In the genomic region with DNA sequence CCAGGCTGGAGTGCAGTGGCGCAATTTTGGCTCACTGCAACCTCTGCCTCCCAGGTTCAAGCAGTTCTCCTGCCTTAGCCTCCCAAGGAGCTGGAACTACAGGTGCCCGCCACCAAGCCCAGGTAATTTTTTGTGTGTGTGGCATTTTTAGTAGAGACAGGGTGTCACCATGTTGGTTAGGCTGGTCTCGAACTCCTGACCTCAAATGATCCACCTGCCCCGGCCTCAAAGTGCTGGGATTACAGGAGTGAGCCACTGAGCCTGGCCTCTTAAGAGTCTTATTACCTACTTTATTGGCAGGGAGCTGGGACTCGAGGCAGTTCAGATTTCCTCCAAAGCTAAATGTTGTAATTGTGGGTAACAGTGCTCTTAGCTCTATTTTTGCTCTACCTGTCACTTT, we compare ENCODE assay signal across 38 cellular contexts.
"Had no signal": no experiment of that assay in that cellular context is flagged by ENCODE, and none has a peak within 500 bp of the region (broad histone marks: within the 10 kb centered on the region; RNA-seq: fewer than 3 reads in every experiment).

No MANE protein-coding gene starts in this region.

- H3K4me3 ChIP-seq: ascending aorta, cardiac muscle cell had no signal

- H3K36me3 ChIP-seq: ascending aorta, cardiac muscle cell had no signal

- H3K27ac Mint-ChIP-seq: activated CD4-positive, alpha-beta memory T cell treated with anti-CD3 and anti-CD28 coated beads, Interleukin-2, amount 10 ng/mL, durations not matched to agents 7 days and 5 days; activated CD4-positive, alpha-beta T cell treated with anti-CD3 and anti-CD28 coated beads for 36 hours; activated CD4-positive, alpha-beta T cell treated with anti-CD3 and anti-CD28 coated beads, Interleukin-2, amount 10 ng/mL, durations not matched to agents 7 days and 5 days; activated CD8-positive, alpha-beta memory T cell treated with anti-CD3 and anti-CD28 coated beads, Interleukin-2, amount 10 ng/mL, durations not matched to agents 7 days and 5 days; activated CD8-positive, alpha-beta T cell treated with anti-CD3 and anti-CD28 coated beads, Interleukin-2, amount 10 ng/mL, durations not matched to agents 7 days and 5 days; activated naive CD4-positive, alpha-beta T cell treated with anti-CD3 and anti-CD28 coated beads, Interleukin-2, amount 10 ng/mL, durations not matched to agents 7 days and 5 days; activated naive CD4-positive, alpha-beta T cell treated with anti-CD3 and anti-CD28 coated beads, Interleukin-2, amount 50 U/mL, for 24 hours; activated naive CD8-positive, alpha-beta T cell; activated naive CD8-positive, alpha-beta T cell treated with anti-CD3 and anti-CD28 coated beads, Interleukin-2, amount 10 ng/mL, durations not matched to agents 7 days and 5 days; activated naive CD8-positive, alpha-beta T cell treated with anti-CD3 and anti-CD28 coated beads, Interleukin-2, amount 50 U/mL, for 24 hours; activated T-cell treated with anti-CD3 and anti-CD28 coated beads, Interleukin-2, amount 50 U/mL, for 24 hours; activated T-helper 2 cell treated with anti-CD3 and anti-CD28 coated beads, Interferon-gamma antibody, Interleukin-2, Interleukin-4, amounts not matched to agents 10 μg/mL and 5 μg/mL and 100 μg/mL, durations not matched to agents 14 hours and 24 hours and 36 hours; brain; T-helper 1 cell treated with Interleukin-12 subunit alpha and Interleukin-12 subunit beta and Interleukin-4 antibody, amounts not matched to agents 30 μg/mL and 1 μg/mL, for 36 hours; T-helper 2 cell treated with Interferon-gamma antibody and Interleukin-4, amounts not matched to agents 5 μg/mL and 100 μg/mL, for 36 hours; WTC11 had no signal

- ATAC-seq: activated CD4-positive, CD25-positive, alpha-beta regulatory T cell treated with anti-CD3 and anti-CD28 coated beads, Interleukin-2, amount 50 U/mL, for 24 hours; activated CD8-positive, alpha-beta memory T cell treated with anti-CD3 and anti-CD28 coated beads, Interleukin-2, amount 10 ng/mL, durations not matched to agents 7 days and 5 days; activated CD8-positive, alpha-beta T cell treated with anti-CD3 and anti-CD28 coated beads, Interleukin-2, amount 10 ng/mL, durations not matched to agents 7 days and 5 days; WTC11 had no signal

- H3K9me3 ChIP-seq: ascending aorta had no signal

- DNase-seq: activated CD4-positive, alpha-beta memory T cell treated with anti-CD3 and anti-CD28 coated beads, Interleukin-2, amount 10 ng/mL, durations not matched to agents 7 days and 5 days; activated CD4-positive, alpha-beta T cell treated with anti-CD3 and anti-CD28 coated beads for 1 hour; activated CD4-positive, alpha-beta T cell treated with anti-CD3 and anti-CD28 coated beads for 36 hours; activated CD4-positive, alpha-beta T cell treated with anti-CD3 and anti-CD28 coated beads for 48 hours; activated CD4-positive, alpha-beta T cell treated with anti-CD3 and anti-CD28 coated beads, Interleukin-2, amount 10 ng/mL, durations not matched to agents 7 days and 5 days; activated CD4-positive, alpha-beta T cell treated with anti-CD3 and anti-CD28 coated beads, Interleukin-2, amount 50 U/mL, for 48 hours; activated CD4-positive, CD25-positive, alpha-beta regulatory T cell; activated CD8-positive, alpha-beta memory T cell treated with anti-CD3 and anti-CD28 coated beads for 24 hours; activated CD8-positive, alpha-beta memory T cell treated with anti-CD3 and anti-CD28 coated beads, Interleukin-2, amount 10 ng/mL, durations not matched to agents 7 days and 5 days; activated CD8-positive, alpha-beta memory T cell treated with anti-CD3 and anti-CD28 coated beads, Interleukin-2, amount 50 U/mL, for 48 hours; activated CD8-positive, alpha-beta T cell treated with anti-CD3 and anti-CD28 coated beads, Interleukin-2, amount 10 ng/mL, durations not matched to agents 7 days and 5 days; activated effector memory CD4-positive, alpha-beta T cell treated with Interleukin-2 at 50 U/mL for 16 hours; activated gamma-delta T cell; activated naive CD4-positive, alpha-beta T cell treated with anti-CD3 and anti-CD28 coated beads, Interleukin-2, amount 10 ng/mL, durations not matched to agents 7 days and 5 days; activated naive CD4-positive, alpha-beta T cell treated with Interleukin-2 at 50 U/mL for 16 hours; activated naive CD8-positive, alpha-beta T cell treated with anti-CD3 and anti-CD28 coated beads, Interleukin-2, amount 10 ng/mL, durations not matched to agents 7 days and 5 days; activated naive CD8-positive, alpha-beta T cell treated with anti-CD3 and anti-CD28 coated beads, Interleukin-2, amount 50 U/mL, for 24 hours; activated T-cell treated with anti-CD3 and anti-CD28 coated beads, Interleukin-2, amount 50 U/mL, for 24 hours; activated T-cell treated with anti-CD3 and anti-CD28 coated beads, Interleukin-2, amount 50 U/mL, for 48 hours; amygdala; anterior cingulate cortex; caudate nucleus; cerebellar nuclear complex; T-helper 1 cell; T-helper 2 cell; T-helper 9 cell had no signal

- H3K27ac ChIP-seq: ascending aorta, cardiac muscle cell, VCaP had no signal

- H3K9me3 Mint-ChIP-seq: activated CD4-positive, alpha-beta memory T cell treated with anti-CD3 and anti-CD28 coated beads, Interleukin-2, amount 10 ng/mL, durations not matched to agents 7 days and 5 days; activated CD4-positive, alpha-beta T cell treated with anti-CD3 and anti-CD28 coated beads, Interleukin-2, amount 10 ng/mL, durations not matched to agents 7 days and 5 days; activated naive CD4-positive, alpha-beta T cell treated with anti-CD3 and anti-CD28 coated beads, Interleukin-2, amount 10 ng/mL, durations not matched to agents 7 days and 5 days; activated naive CD4-positive, alpha-beta T cell treated with anti-CD3 and anti-CD28 coated beads, Interleukin-2, amount 50 U/mL, for 24 hours; activated naive CD8-positive, alpha-beta T cell treated with anti-CD3 and anti-CD28 coated beads, Interleukin-2, amount 10 ng/mL, durations not matched to agents 7 days and 5 days; activated naive CD8-positive, alpha-beta T cell treated with anti-CD3 and anti-CD28 coated beads, Interleukin-2, amount 50 U/mL, for 24 hours; activated T-cell treated with anti-CD3 and anti-CD28 coated beads, Interleukin-2, amount 50 U/mL, for 24 hours; activated T-helper 2 cell treated with anti-CD3 and anti-CD28 coated beads, Interferon-gamma antibody, Interleukin-2, Interleukin-4, amounts not matched to agents 10 μg/mL and 5 μg/mL and 100 μg/mL, durations not matched to agents 14 hours and 24 hours and 36 hours; central memory CD8-positive, alpha-beta T cell; T-helper 1 cell treated with Interleukin-12 subunit alpha and Interleukin-12 subunit beta and Interleukin-4 antibody, amounts not matched to agents 30 μg/mL and 1 μg/mL, for 36 hours; T-helper 2 cell treated with Interferon-gamma antibody and Interleukin-4, amounts not matched to agents 5 μg/mL and 100 μg/mL, for 36 hours; WTC11 had no signal

- H3K27me3 Mint-ChIP-seq: activated CD4-positive, alpha-beta memory T cell treated with anti-CD3 and anti-CD28 coated beads, Interleukin-2, amount 10 ng/mL, durations not matched to agents 7 days and 5 days; activated CD4-positive, alpha-beta T cell treated with anti-CD3 and anti-CD28 coated beads for 36 hours; activated CD4-positive, alpha-beta T cell treated with anti-CD3 and anti-CD28 coated beads, Interleukin-2, amount 10 ng/mL, durations not matched to agents 7 days and 5 days; activated CD8-positive, alpha-beta memory T cell treated with anti-CD3 and anti-CD28 coated beads, Interleukin-2, amount 10 ng/mL, durations not matched to agents 7 days and 5 days; activated naive CD4-positive, alpha-beta T cell treated with anti-CD3 and anti-CD28 coated beads, Interleukin-2, amount 10 ng/mL, durations not matched to agents 7 days and 5 days; activated naive CD4-positive, alpha-beta T cell treated with anti-CD3 and anti-CD28 coated beads, Interleukin-2, amount 50 U/mL, for 24 hours; activated naive CD8-positive, alpha-beta T cell; activated naive CD8-positive, alpha-beta T cell treated with anti-CD3 and anti-CD28 coated beads, Interleukin-2, amount 10 ng/mL, durations not matched to agents 7 days and 5 days; activated naive CD8-positive, alpha-beta T cell treated with anti-CD3 and anti-CD28 coated beads, Interleukin-2, amount 50 U/mL, for 24 hours; activated T-cell treated with anti-CD3 and anti-CD28 coated beads, Interleukin-2, amount 50 U/mL, for 24 hours; brain; central memory CD8-positive, alpha-beta T cell had no signal

- H3K4me3 Mint-ChIP-seq: activated CD4-positive, alpha-beta memory T cell treated with anti-CD3 and anti-CD28 coated beads, Interleukin-2, amount 10 ng/mL, durations not matched to agents 7 days and 5 days; activated CD4-positive, alpha-beta T cell treated with anti-CD3 and anti-CD28 coated beads for 36 hours; activated CD4-positive, alpha-beta T cell treated with anti-CD3 and anti-CD28 coated beads, Interleukin-2, amount 10 ng/mL, durations not matched to agents 7 days and 5 days; activated CD8-positive, alpha-beta memory T cell treated with anti-CD3 and anti-CD28 coated beads, Interleukin-2, amount 10 ng/mL, durations not matched to agents 7 days and 5 days; activated CD8-positive, alpha-beta T cell treated with anti-CD3 and anti-CD28 coated beads, Interleukin-2, amount 10 ng/mL, durations not matched to agents 7 days and 5 days; activated naive CD4-positive, alpha-beta T cell treated with anti-CD3 and anti-CD28 coated beads, Interleukin-2, amount 10 ng/mL, durations not matched to agents 7 days and 5 days; activated naive CD4-positive, alpha-beta T cell treated with anti-CD3 and anti-CD28 coated beads, Interleukin-2, amount 50 U/mL, for 24 hours; activated naive CD8-positive, alpha-beta T cell; activated naive CD8-positive, alpha-beta T cell treated with anti-CD3 and anti-CD28 coated beads, Interleukin-2, amount 10 ng/mL, durations not matched to agents 7 days and 5 days; activated naive CD8-positive, alpha-beta T cell treated with anti-CD3 and anti-CD28 coated beads, Interleukin-2, amount 50 U/mL, for 24 hours; activated T-cell treated with anti-CD3 and anti-CD28 coated beads, Interleukin-2, amount 50 U/mL, for 24 hours; brain; central memory CD8-positive, alpha-beta T cell; T-helper 1 cell treated with Interleukin-12 subunit alpha and Interleukin-12 subunit beta and Interleukin-4 antibody, amounts not matched to agents 30 μg/mL and 1 μg/mL, for 36 hours; T-helper 2 cell treated with Interferon-gamma antibody and Interleukin-4, amounts not matched to agents 5 μg/mL and 100 μg/mL, for 36 hours; WTC11 had no signal

- H3K36me3 Mint-ChIP-seq: activated naive CD4-positive, alpha-beta T cell treated with anti-CD3 and anti-CD28 coated beads, Interleukin-2, amount 10 ng/mL, durations not matched to agents 7 days and 5 days; activated naive CD4-positive, alpha-beta T cell treated with anti-CD3 and anti-CD28 coated beads, Interleukin-2, amount 50 U/mL, for 24 hours; activated naive CD8-positive, alpha-beta T cell; WTC11 had no signal

- H3K27me3 ChIP-seq: ascending aorta, cardiac muscle cell had no signal
